In genomic region chr11:109001585-109001984, GRCh38 we compare ENCODE assay signal across 34 cellular contexts.
"Had no signal": no experiment of that assay in that cellular context is flagged by ENCODE, and none has a peak within 500 bp of the region (broad histone marks: within the 10 kb centered on the region; RNA-seq: fewer than 3 reads in every experiment).

No MANE protein-coding gene starts in this region.

- H3K27me3 ChIP-seq: MG63 had no signal

- H3K36me3 ChIP-seq: MG63 had no signal

- H3K4me3 ChIP-seq: MG63 had no signal

- DNase-seq: Karpas-422, Kasumi-1, MG63, MM.1S, MV-4-11, NCI-H1048, NCI-H1092, NCI-H1092 treated with DMSO at 0.1 percent for 48 hours, NCI-H1105, NCI-H1105 treated with DMSO at 0.1 percent for 48 hours, NCI-H1417, NCI-H1417 treated with DMSO at 0.1 percent for 48 hours, NCI-H1436, NCI-H1436 treated with DMSO at 0.1 percent for 48 hours, NCI-H146, NCI-H1694, NCI-H1694 treated with DMSO at 0.1 percent for 48 hours, NCI-H187, NCI-H187 treated with DMSO at 0.1 percent for 48 hours, NCI-H1930, NCI-H2029, NCI-H2029 treated with DMSO at 0.1 percent for 48 hours, NCI-H2081, NCI-H2081 treated with DMSO at 0.1 percent for 48 hours, NCI-H2107, NCI-H2171, NCI-H2171 treated with DMSO at 0.1 percent for 48 hours, NCI-H2227 treated with DMSO at 0.1 percent for 48 hours, NCI-H226, NCI-H345, NCI-H446, NCI-H446 treated with DMSO at 0.1 percent for 48 hours, NCI-H510A, NCI-H510A treated with DMSO at 0.1 percent for 48 hours had no signal
